In genomic region chr1:26536081-26536480, GRCh38 we compare ENCODE assay signal across 17 cellular contexts. TPM values are rescaled to one million over a fixed set of nuclear protein-coding genes. Genes with fewer than 3 reads are reported as not detected.
DNase-seq lines count a peak whose midpoint lies in the region.
"Had no signal": no experiment of that assay in that cellular context is flagged by ENCODE, and none has a peak within 500 bp of the region (broad histone marks: within the 10 kb centered on the region; RNA-seq: fewer than 3 reads in every experiment).

No MANE protein-coding gene starts in this region.

- no peaks in the 10 kb centered on the region for H3K9me3 ChIP-seq in SJCRH30 (replicated peaks)
- H3K9me3 ChIP-seq: MG63 had no signal

- no peaks in the 10 kb centered on the region for H3K36me3 ChIP-seq in SJCRH30
- H3K36me3 ChIP-seq: MG63 had no signal

- H3K4me3 ChIP-seq in SJCRH30, result no peak overlapping the region
- H3K4me3 ChIP-seq: MG63 had no signal

- no peak overlapping the region for H3K27ac ChIP-seq in SJCRH30

- H3K27me3 ChIP-seq in SJCRH30, result no peaks in the 10 kb centered on the region
- H3K27me3 ChIP-seq: MG63 had no signal

- H3K4me1 ChIP-seq in SJCRH30, result peaks cover 34% of the 10 kb centered on the region

- peak; percentile 14 for DNase-seq in NCI-H1694 treated with DMSO at 0.1 percent for 48 hours (lab: John Stamatoyannopoulos, UW)
- DNase-seq in NCI-H1694 (lab: John Stamatoyannopoulos, UW), result no peak
- peak; percentile 49 for DNase-seq in LHCN-M2 (ENCODE audit: low read depth)
- DNase-seq in SJCRH30, result peak; percentile 72 to 81
- peak; percentile 5 for DNase-seq in superior temporal gyrus (ENCODE audit: extremely low spot score)
- DNase-seq in NCI-H2107 treated with DMSO at 0.1 percent for 48 hours (lab: John Stamatoyannopoulos, UW; ENCODE audit: unreplicated experiment), result no peak
- DNase-seq in COR-L47 (lab: John Stamatoyannopoulos, UW), result no peak
- DNase-seq: C1 segment of cervical spinal cord; CD4-positive, alpha-beta memory T cell; KBM-7; MG63; NCI-H2081; NCI-H446 treated with DMSO at 0.1 percent for 48 hours; NCI-H526 treated with DMSO at 0.1 percent for 48 hours; RPMI8226; SHP77; T-helper 1 cell had no signal

RNA-seq across cellular contexts. Expression of gene RPS6KA1, which starts 6.5 kb away (rescaled TPM):
- 5.7 and 7.2 TPM in 2 replicates for total RNA-seq in LHCN-M2 (2014; rRNA removed)
- polyA plus RNA-seq in LHCN-M2 (2012), result 1.2 TPM
- 22.5 and 22.7 TPM in 2 replicates for total RNA-seq in SJCRH30 (2014; rRNA removed; shearing (Covaris generic))

Comparison
In these comparisons a context has a peak if more than half of its experiments do, and no peak if none do; other contexts are left out.
1. DNase-seq: peak in NCI-H1694 treated with DMSO at 0.1 percent for 48 hours (single experiment), LHCN-M2 (single experiment), SJCRH30 (2 of 2) and superior temporal gyrus (single experiment); none in NCI-H1694 (single experiment), NCI-H2107 treated with DMSO at 0.1 percent for 48 hours (single experiment) and COR-L47 (single experiment).